Comparison of ENCODE assay signal across 19 cellular contexts in the genomic region with DNA sequence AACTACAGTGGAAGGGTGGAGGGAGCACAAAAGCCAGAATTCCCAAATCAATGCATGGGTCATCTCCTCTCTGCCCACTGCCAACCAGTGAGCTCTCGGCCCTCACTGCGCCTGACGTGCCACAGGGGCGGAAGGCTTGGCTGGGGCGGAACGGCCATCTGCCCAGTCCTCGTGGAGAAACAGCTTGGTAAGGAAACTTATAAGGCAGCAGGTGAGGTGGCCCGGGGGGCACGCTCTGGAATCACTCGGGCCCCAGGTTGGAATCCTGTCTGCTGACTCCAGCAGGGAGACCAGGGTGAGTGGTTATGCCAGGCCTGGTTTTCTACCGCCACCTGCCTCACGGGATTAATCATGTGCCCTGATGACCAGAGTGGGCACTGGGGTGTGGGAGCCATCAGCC.
"Had no signal": no experiment of that assay in that cellular context is flagged by ENCODE, and none has a peak within 500 bp of the region (broad histone marks: within the 10 kb centered on the region; RNA-seq: fewer than 3 reads in every experiment).

No MANE protein-coding gene starts in this region.

- H3K4me3 Mint-ChIP-seq: activated T-helper 1 cell treated with anti-CD3 and anti-CD28 coated beads, Interleukin-12 subunit alpha, Interleukin-12 subunit beta, Interleukin-2, Interleukin-4 antibody, amounts not matched to agents 30 ng/mL and 10 ng/mL and 1 ng/mL, durations not matched to agents 14 hours and 24 hours and 36 hours; naive B cell; T-helper 1 cell treated with Interleukin-12 subunit alpha and Interleukin-12 subunit beta and Interleukin-4 antibody, amounts not matched to agents 30 μg/mL and 1 μg/mL, for 36 hours had no signal

- H3K36me3 Mint-ChIP-seq: activated naive CD4-positive, alpha-beta T cell treated with anti-CD3 and anti-CD28 coated beads, Interleukin-2, amount 50 U/mL, for 72 hours had no signal

- H3K9me3 Mint-ChIP-seq: activated naive CD4-positive, alpha-beta T cell treated with anti-CD3 and anti-CD28 coated beads, Interleukin-2, amount 50 U/mL, for 72 hours; activated T-helper 1 cell treated with anti-CD3 and anti-CD28 coated beads, Interleukin-12 subunit alpha, Interleukin-12 subunit beta, Interleukin-2, Interleukin-4 antibody, amounts not matched to agents 30 ng/mL and 10 ng/mL and 1 ng/mL, durations not matched to agents 14 hours and 24 hours and 36 hours; naive B cell; neural progenitor cell; T-helper 1 cell treated with Interleukin-12 subunit alpha and Interleukin-12 subunit beta and Interleukin-4 antibody, amounts not matched to agents 30 μg/mL and 1 μg/mL, for 36 hours had no signal

- H3K27ac ChIP-seq: adrenal gland, foreskin keratinocyte, neural progenitor cell, ovary, sigmoid colon, thyroid gland, uterus had no signal

- H3K27me3 ChIP-seq: adrenal gland, foreskin keratinocyte, neural progenitor cell, ovary, sigmoid colon, thyroid gland, uterus had no signal

- H3K9me3 ChIP-seq: adrenal gland, mucosa of descending colon, ovary, sigmoid colon, thyroid gland, uterus had no signal

- H3K27me3 Mint-ChIP-seq: naive B cell had no signal

- H3K27ac Mint-ChIP-seq: activated T-helper 1 cell treated with anti-CD3 and anti-CD28 coated beads, Interleukin-12 subunit alpha, Interleukin-12 subunit beta, Interleukin-2, Interleukin-4 antibody, amounts not matched to agents 30 ng/mL and 10 ng/mL and 1 ng/mL, durations not matched to agents 14 hours and 24 hours and 36 hours; T-helper 1 cell treated with Interleukin-12 subunit alpha and Interleukin-12 subunit beta and Interleukin-4 antibody, amounts not matched to agents 30 μg/mL and 1 μg/mL, for 36 hours had no signal

- ATAC-seq: activated naive CD4-positive, alpha-beta T cell treated with anti-CD3 and anti-CD28 coated beads, Interleukin-2, amount 50 U/mL, for 72 hours; foreskin keratinocyte; left lobe of liver; mucosa of descending colon had no signal

- H3K36me3 ChIP-seq: adrenal gland, neural progenitor cell, ovary, thyroid gland, uterus had no signal

- H3K4me3 ChIP-seq: adrenal gland, mucosa of descending colon, neural progenitor cell, ovary, sigmoid colon, thyroid gland, uterus had no signal

- DNase-seq: activated CD4-positive, alpha-beta T cell treated with anti-CD3 and anti-CD28 coated beads for 1 hour; activated CD4-positive, alpha-beta T cell treated with anti-CD3 and anti-CD28 coated beads, Interleukin-2, amount 50 U/mL, for 4 hours; activated gamma-delta T cell treated with Interleukin-2 at 50 U/mL for 16 hours; adrenal gland; foreskin keratinocyte; hippocampal formation; naive B cell; ovary; sigmoid colon; stimulated activated CD4-positive, alpha-beta T cell treated with anti-CD3 and anti-CD28 coated beads, Interleukin-4, amount 100 ng/mL, for 4 hours; stimulated activated naive CD4-positive, alpha-beta T cell; thyroid gland; uterus had no signal

- H3K4me1 ChIP-seq: foreskin keratinocyte had no signal
